34 cellular contexts compared by ENCODE assay signal in genomic region chr6:75947935-75948334, GRCh38.
"Had no signal": no experiment of that assay in that cellular context is flagged by ENCODE, and none has a peak within 500 bp of the region (broad histone marks: within the 10 kb centered on the region; RNA-seq: fewer than 3 reads in every experiment).

No MANE protein-coding gene starts in this region.

- ATAC-seq: PC-3, SK-N-SH treated with all-trans-retinoic acid at 6 μM for 48 hours, T-cell had no signal

- H3K9me3 ChIP-seq: MG63, Peyer's patch, SJCRH30 had no signal

- H3K4me1 ChIP-seq: Peyer's patch had no signal

- H3K9ac ChIP-seq: KMS-11 had no signal

- H3K4me2 ChIP-seq: KMS-11 had no signal

- H3K4me3 ChIP-seq: MG63, Peyer's patch, SJCRH30, SK-N-MC had no signal

- H3K36me3 ChIP-seq: MG63, Peyer's patch, SJCRH30 had no signal

- DNase-seq: Kasumi-1, MG63, NCI-H1048, NCI-H1092 treated with DMSO at 0.1 percent for 48 hours, NCI-H1105 treated with DMSO at 0.1 percent for 48 hours, NCI-H1417, NCI-H1436, NCI-H146, NCI-H1694, NCI-H187, NCI-H1930, NCI-H2029 treated with DMSO at 0.1 percent for 48 hours, NCI-H2081 treated with DMSO at 0.1 percent for 48 hours, NCI-H2107, NCI-H2171, NCI-H226, NCI-H446 treated with DMSO at 0.1 percent for 48 hours, NCI-H510A, NCI-H524, NCI-H526, NCI-H69, NCI-H748 treated with DMSO at 0.1 percent for 48 hours, NCI-H82, OCI-M1, PC-3, Peyer's patch, RPMI8226, SHP77, SIG-M5, SJCRH30, T-cell had no signal

- H3K27me3 ChIP-seq: MG63, Peyer's patch, SJCRH30 had no signal

- H3K27ac ChIP-seq: KMS-11, Peyer's patch, SJCRH30, SK-N-MC had no signal
